13 cellular contexts compared by ENCODE assay signal in genomic region chr16:85585762-85586161, GRCh38.
"Had no signal": no experiment of that assay in that cellular context is flagged by ENCODE, and none has a peak within 500 bp of the region (broad histone marks: within the 10 kb centered on the region; RNA-seq: fewer than 3 reads in every experiment).

No MANE protein-coding gene starts in this region.

- H3K36me3 Mint-ChIP-seq: activated naive CD8-positive, alpha-beta T cell treated with anti-CD3 and anti-CD28 coated beads, Interleukin-2, amount 10 ng/mL, durations not matched to agents 7 days and 5 days; naive B cell had no signal

- H3K9me3 Mint-ChIP-seq: activated CD4-positive, alpha-beta T cell treated with anti-CD3 and anti-CD28 coated beads, Interleukin-2, amount 10 ng/mL, durations not matched to agents 7 days and 5 days; activated naive CD8-positive, alpha-beta T cell treated with anti-CD3 and anti-CD28 coated beads, Interleukin-2, amount 10 ng/mL, durations not matched to agents 7 days and 5 days; effector memory CD8-positive, alpha-beta T cell; naive B cell had no signal

- H3K4me3 ChIP-seq: heart right ventricle, lung, right atrium auricular region had no signal

- H3K27me3 Mint-ChIP-seq: activated CD4-positive, alpha-beta T cell treated with anti-CD3 and anti-CD28 coated beads, Interleukin-2, amount 10 ng/mL, durations not matched to agents 7 days and 5 days; activated naive CD8-positive, alpha-beta T cell treated with anti-CD3 and anti-CD28 coated beads, Interleukin-2, amount 10 ng/mL, durations not matched to agents 7 days and 5 days; effector memory CD8-positive, alpha-beta T cell; naive B cell; progenitor cell of endocrine pancreas had no signal

- H3K36me3 ChIP-seq: gastrocnemius medialis, heart right ventricle, right atrium auricular region, thoracic aorta had no signal

- H3K27ac ChIP-seq: epithelial cell of prostate, gastrocnemius medialis, heart right ventricle, right atrium auricular region, thoracic aorta had no signal

- H3K27me3 ChIP-seq: gastrocnemius medialis, heart right ventricle, right atrium auricular region had no signal

- H3K9me3 ChIP-seq: gastrocnemius medialis, heart right ventricle, right atrium auricular region, thoracic aorta had no signal

- H3K27ac Mint-ChIP-seq: activated CD4-positive, alpha-beta T cell treated with anti-CD3 and anti-CD28 coated beads, Interleukin-2, amount 10 ng/mL, durations not matched to agents 7 days and 5 days; activated naive CD8-positive, alpha-beta T cell treated with anti-CD3 and anti-CD28 coated beads, Interleukin-2, amount 10 ng/mL, durations not matched to agents 7 days and 5 days; progenitor cell of endocrine pancreas had no signal

- ATAC-seq: effector memory CD8-positive, alpha-beta T cell had no signal

- H3K4me3 Mint-ChIP-seq: activated CD4-positive, alpha-beta T cell treated with anti-CD3 and anti-CD28 coated beads, Interleukin-2, amount 10 ng/mL, durations not matched to agents 7 days and 5 days; activated naive CD8-positive, alpha-beta T cell treated with anti-CD3 and anti-CD28 coated beads, Interleukin-2, amount 10 ng/mL, durations not matched to agents 7 days and 5 days; effector memory CD8-positive, alpha-beta T cell had no signal

- DNase-seq: activated CD4-positive, alpha-beta T cell treated with anti-CD3 and anti-CD28 coated beads, Interleukin-2, amount 10 ng/mL, durations not matched to agents 7 days and 5 days; activated naive CD4-positive, alpha-beta T cell; activated naive CD8-positive, alpha-beta T cell treated with anti-CD3 and anti-CD28 coated beads, Interleukin-2, amount 10 ng/mL, durations not matched to agents 7 days and 5 days; effector memory CD8-positive, alpha-beta T cell; islet precursor cell; naive B cell had no signal
